Comparison of ENCODE assay signal across 20 cellular contexts in the genomic region with DNA sequence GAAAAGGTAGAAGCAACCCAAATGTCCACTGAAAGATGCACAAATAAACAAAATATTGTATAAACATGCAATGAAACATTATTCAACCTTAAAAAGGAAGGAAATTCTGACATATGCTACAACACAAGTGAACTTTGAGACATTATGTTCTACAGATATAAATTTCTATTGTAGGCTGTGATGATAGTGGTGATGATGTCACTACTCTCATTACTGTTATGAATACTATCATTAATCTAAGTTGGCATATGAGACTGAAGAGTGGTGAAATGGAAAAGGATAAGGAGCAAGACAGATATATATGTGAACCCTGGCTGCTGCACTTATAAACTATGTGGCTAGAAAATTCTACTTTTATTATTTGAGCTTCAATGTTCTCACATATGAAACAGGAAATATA.
DNase-seq lines count a peak whose midpoint lies in the region; ATAC-seq, FAIRE-seq and TF ChIP-seq lines count a peak whose summit lies in the region.
"Had no signal": no experiment of that assay in that cellular context is flagged by ENCODE, and none has a peak within 500 bp of the region (broad histone marks: within the 10 kb centered on the region; RNA-seq: fewer than 3 reads in every experiment).

No MANE protein-coding gene starts in this region.

- H3K27ac ChIP-seq in HEK293 (ENCODE audit: extremely low read depth, low read depth, low read length) (no peak overlapping the region), K562 (ENCODE audit: extremely low read depth, low read depth, low read length) (no peak overlapping the region), breast epithelium (no peak overlapping the region)
- H3K27ac ChIP-seq: 22Rv1; A549; BLaER1 treated with 17β-estradiol and CSF1 and Interleukin-3, amounts not matched to agents 10 nM and 100 nM; C4-2B had no signal

- no peaks in the 10 kb centered on the region for H3K27me3 ChIP-seq in K562 (ENCODE audit: control insufficient read depth in 2 of 2, insufficient read depth in 2 of 2, low read length in 2 of 2)
- no peaks in the 10 kb centered on the region for H3K27me3 ChIP-seq in breast epithelium
- H3K27me3 ChIP-seq: BLaER1 treated with 17β-estradiol and CSF1 and Interleukin-3, amounts not matched to agents 10 nM and 100 nM had no signal

- no peak for TF ChIP-seq POLR2A in K562 (conservative IDR thresholded peaks at IDR 0.05)
- no peak for TF ChIP-seq POLR2A in breast epithelium (IDR thresholded peaks at IDR 0.05)

- TF ChIP-seq EP300 in K562 (IDR thresholded peaks at IDR 0.05; ENCODE audit: low read length): no peak

- POLR2A ChIA-PET in HEK293 (lab: Yijun Ruan, JAX): no interaction called here
- POLR2A ChIA-PET in K562 (lab: Yijun Ruan, JAX): no interaction called here

- no peak for DNase-seq in activated T-cell treated with anti-CD3 and anti-CD28 coated beads, Interleukin-2, amount 50 U/mL, for 72 hours
- no peak for DNase-seq in activated T-cell treated with anti-CD3 and anti-CD28 coated beads, Interleukin-2, amount 50 U/mL, for 1 hour
- DNase-seq in K562 (ENCODE audit: extremely low read depth in 1 of 4, low spot score in 3 of 4) (no peak), breast epithelium (ENCODE audit: low spot score in 2 of 2) (no peak)
- DNase-seq: AML-193; Caco-2; Calu3; CD4-positive, alpha-beta T cell; CD8-positive, alpha-beta T cell; DMS79 treated with DMSO at 0.1 percent for 48 hours; GF-D8 had no signal

- H3K4me3 ChIP-seq in HEK293 (ENCODE audit: low read depth, low read length) (no peak overlapping the region), K562 (no peak overlapping the region), breast epithelium (no peak overlapping the region)
- H3K4me3 ChIP-seq: A549; BLaER1 treated with 17β-estradiol and CSF1 and Interleukin-3, amounts not matched to agents 10 nM and 100 nM had no signal

- no peaks in the 10 kb centered on the region for H3K27me3 Mint-ChIP-seq in activated T-cell treated with anti-CD3 and anti-CD28 coated beads, Interleukin-2, amount 50 U/mL, for 72 hours (ENCODE audit: low read depth)
- H3K27me3 Mint-ChIP-seq: B cell; CD4-positive, alpha-beta T cell had no signal

- H4K20me1 ChIP-seq in K562 (replicated peaks; ENCODE audit: control insufficient read depth, insufficient read depth, low read length): no peaks in the 10 kb centered on the region
- H4K20me1 ChIP-seq: BLaER1 treated with 17β-estradiol and CSF1 and Interleukin-3, amounts not matched to agents 10 nM and 100 nM had no signal

- H3K4me1 Mint-ChIP-seq in activated T-cell treated with anti-CD3 and anti-CD28 coated beads, Interleukin-2, amount 50 U/mL, for 72 hours (ENCODE audit: low read depth): no peaks in the 10 kb centered on the region
- H3K4me1 Mint-ChIP-seq: B cell had no signal

- FAIRE-seq in K562 (lab: Jason Lieb, UNC): no peak
- FAIRE-seq: A549, D721Med, GM12891, GM19239 had no signal

- H2AFZ ChIP-seq in K562 (ENCODE audit: low read depth, low read length): no peak overlapping the region

- H3K36me3 Mint-ChIP-seq in activated T-cell treated with anti-CD3 and anti-CD28 coated beads, Interleukin-2, amount 50 U/mL, for 72 hours (ENCODE audit: insufficient read depth in 2 of 2): no peaks in the 10 kb centered on the region
- H3K36me3 Mint-ChIP-seq: CD8-positive, alpha-beta T cell had no signal

- H3K9me3 Mint-ChIP-seq in activated T-cell treated with anti-CD3 and anti-CD28 coated beads, Interleukin-2, amount 50 U/mL, for 72 hours: peaks cover 6 to 10% of the 10 kb centered on the region in 2 donors

- TF ChIP-seq RAD21 in K562 (CRISPR knock-in tag; conservative IDR thresholded peaks at IDR 0.05 in 1 of 2, IDR thresholded peaks at IDR 0.05 in 1 of 2): no peak

- TF ChIP-seq CTCF in HEK293 (tag by site-specific recombination; IDR thresholded peaks at IDR 0.05) (no peak), K562 (IDR thresholded peaks at IDR 0.05 in 2 of 3, conservative IDR thresholded peaks at IDR 0.05 in 1 of 3; ENCODE audit: insufficient read depth in 2 of 3, low read depth in 1 of 3, low read length in 3 of 3) (no peak), breast epithelium (IDR thresholded peaks at IDR 0.05) (no peak)

- H3K9me3 ChIP-seq in HEK293 (ENCODE audit: control insufficient read depth, insufficient read depth, low read depth, low read length) (no peaks in the 10 kb centered on the region), K562 (replicated peaks; ENCODE audit: control insufficient read depth, insufficient read depth, low read depth, low read length) (no peaks in the 10 kb centered on the region), breast epithelium (peaks cover 0 to 7% of the 10 kb centered on the region in 2 donors)
- H3K9me3 ChIP-seq: Caco-2 had no signal

- BruUV-seq in K562 (replicated peaks; lab: Mats Ljungman, UMichigan): no TSS peak

- H3K4me1 ChIP-seq in HEK293 (ENCODE audit: control insufficient read depth, insufficient read depth, low read length) (no peaks in the 10 kb centered on the region), K562 (replicated peaks in 1 of 2; ENCODE audit: control insufficient read depth in 2 of 2, insufficient read depth in 2 of 2, low read length in 2 of 2) (no peaks in the 10 kb centered on the region), breast epithelium (no peaks in the 10 kb centered on the region)
- H3K4me1 ChIP-seq: BLaER1 treated with 17β-estradiol and CSF1 and Interleukin-3, amounts not matched to agents 10 nM and 100 nM; Caco-2 had no signal

- H3K36me3 ChIP-seq in HEK293 (ENCODE audit: control insufficient read depth in 2 of 2, insufficient read depth in 1 of 2, low read length in 2 of 2) (no peaks in the 10 kb centered on the region), K562 (ENCODE audit: control insufficient read depth, insufficient read depth, low read length) (no peaks in the 10 kb centered on the region), breast epithelium (no peaks in the 10 kb centered on the region)
- H3K36me3 ChIP-seq: BLaER1 treated with 17β-estradiol and CSF1 and Interleukin-3, amounts not matched to agents 10 nM and 100 nM had no signal

- no peak overlapping the region for H3K4me2 ChIP-seq in K562 (ENCODE audit: insufficient read depth, low read length)
- H3K4me2 ChIP-seq: A549; BLaER1 treated with 17β-estradiol and CSF1 and Interleukin-3, amounts not matched to agents 10 nM and 100 nM had no signal

- H3K4me3 Mint-ChIP-seq in activated T-cell treated with anti-CD3 and anti-CD28 coated beads, Interleukin-2, amount 50 U/mL, for 72 hours: no peak overlapping the region
- H3K4me3 Mint-ChIP-seq: B cell; CD4-positive, alpha-beta T cell; CD8-positive, alpha-beta T cell had no signal

- in situ Hi-C loops in K562 (cut with MboI): no loop called here

- intact Hi-C loops in K562 (cut with micrococcal nuclease) (no loop called here), breast epithelium (cut with DNase I; ENCODE audit: low total_unique reads) (no loop called here)

- no peak for ATAC-seq in activated T-cell treated with anti-CD3 and anti-CD28 coated beads, Interleukin-2, amount 50 U/mL, for 72 hours (replicated peaks in 1 of 2)
- ATAC-seq in K562: no peak
- ATAC-seq: A549; CD8-positive, alpha-beta T cell had no signal

- peak overlapping the region; percentile 38 for H3K27ac Mint-ChIP-seq in activated T-cell treated with anti-CD3 and anti-CD28 coated beads, Interleukin-2, amount 50 U/mL, for 72 hours
- H3K27ac Mint-ChIP-seq: B cell; CD4-positive, alpha-beta T cell; CD8-positive, alpha-beta T cell had no signal

- no peaks in the 10 kb centered on the region for H3K9me1 ChIP-seq in K562 (ENCODE audit: control insufficient read depth, insufficient read depth, low read length)

- H3K9ac ChIP-seq in K562 (ENCODE audit: insufficient read depth in 1 of 2, low read depth in 2 of 2, low read length in 2 of 2): no peak overlapping the region
- H3K9ac ChIP-seq: BLaER1 treated with 17β-estradiol and CSF1 and Interleukin-3, amounts not matched to agents 10 nM and 100 nM had no signal

- CTCF ChIA-PET in HEK293 (lab: Yijun Ruan, JAX): no interaction called here
- CTCF ChIA-PET in K562 (lab: Yijun Ruan, JAX; ENCODE audit: low intra/inter-chr PET ratio): no interaction called here

- H3K79me2 ChIP-seq in K562 (ENCODE audit: control insufficient read depth, insufficient read depth, low read length): no peaks in the 10 kb centered on the region

TF ChIP-seq in HEK293, 187 proteins besides CTCF, POLR2A, EP300 and RAD21 (continues in another document):
- TF ChIP-seq ZNF19 (tag by site-specific recombination; IDR thresholded peaks at IDR 0.05; ENCODE audit: low read depth): no peak

TF ChIP-seq in K562, 482 proteins besides CTCF, POLR2A, EP300 and RAD21:
- TF ChIP-seq, protein P1, sequence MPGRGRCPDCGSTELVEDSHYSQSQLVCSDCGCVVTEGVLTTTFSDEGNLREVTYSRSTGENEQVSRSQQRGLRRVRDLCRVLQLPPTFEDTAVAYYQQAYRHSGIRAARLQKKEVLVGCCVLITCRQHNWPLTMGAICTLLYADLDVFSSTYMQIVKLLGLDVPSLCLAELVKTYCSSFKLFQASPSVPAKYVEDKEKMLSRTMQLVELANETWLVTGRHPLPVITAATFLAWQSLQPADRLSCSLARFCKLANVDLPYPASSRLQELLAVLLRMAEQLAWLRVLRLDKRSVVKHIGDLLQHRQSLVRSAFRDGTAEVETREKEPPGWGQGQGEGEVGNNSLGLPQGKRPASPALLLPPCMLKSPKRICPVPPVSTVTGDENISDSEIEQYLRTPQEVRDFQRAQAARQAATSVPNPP (IDR thresholded peaks at IDR 0.05; ENCODE audit: borderline replicate concordance, insufficient read depth, insufficient read length): no peak
- TF ChIP-seq NONO (IDR thresholded peaks at IDR 0.05; ENCODE audit: low read depth in 2 of 2, low read length in 1 of 2) (no peak), ZNF79 (CRISPR knock-in tag; IDR thresholded peaks at IDR 0.05; ENCODE audit: low read depth) (no peak), RBM34 (IDR thresholded peaks at IDR 0.05; ENCODE audit: borderline replicate concordance, insufficient read depth, low read length) (no peak), XRCC4 (IDR thresholded peaks at IDR 0.05; ENCODE audit: extremely low read depth, insufficient read depth, insufficient read length) (no peak), ATF3 (IDR thresholded peaks at IDR 0.05) (peak; percentile 16; the same call in 1 of the 2 replicates), ATF3 (CRISPR knock-in tag; conservative IDR thresholded peaks at IDR 0.05) (no peak)
